In genomic region chr10:53786236-53786635, GRCh38 we compare ENCODE assay signal across 15 cellular contexts.
A peak's percentile ranks its signal among the peaks of the same experiment; 100 is the strongest.
DNase-seq lines count a peak whose midpoint lies in the region; ATAC-seq, FAIRE-seq and TF ChIP-seq lines count a peak whose summit lies in the region.
"Had no signal": no experiment of that assay in that cellular context is flagged by ENCODE, and none has a peak within 500 bp of the region (broad histone marks: within the 10 kb centered on the region; RNA-seq: fewer than 3 reads in every experiment).

No MANE protein-coding gene starts in this region.

- no peak overlapping the region for H3K18ac ChIP-seq in H1 (ENCODE audit: extremely low read depth, low read length)

- no peak overlapping the region for H3K9ac ChIP-seq in MM.1S (ENCODE audit: low read length)
- no peak overlapping the region for H3K9ac ChIP-seq in H1 (replicated peaks in 1 of 4; ENCODE audit: extremely low read depth in 1 of 4, low read depth in 3 of 4, low read length in 3 of 4)

- H2BK15ac ChIP-seq in H1 (ENCODE audit: low read length), result no peak overlapping the region

- H3K79me1 ChIP-seq in H1 (ENCODE audit: low read depth, low read length), result no peaks in the 10 kb centered on the region

- H2BK12ac ChIP-seq in H1 (ENCODE audit: low read depth, low read length), result no peak overlapping the region

- no peak overlapping the region for H3K23ac ChIP-seq in H1 (ENCODE audit: insufficient read length)

- POLR2A ChIA-PET in activated CD4-positive, alpha-beta T cell treated with anti-CD3 and anti-CD28 coated beads, Interleukin-2, amount 10 ng/mL, durations not matched to agents 7 days and 5 days (lab: Charles Lee), result no interaction called here
- POLR2A ChIA-PET in H1 (lab: Charles Lee; ENCODE audit: partially characterized antibody), result no interaction called here

- H3K14ac ChIP-seq in H1 (ENCODE audit: insufficient read length), result no peak overlapping the region

- no peak for TF ChIP-seq POLR2A in H1 (IDR thresholded peaks at IDR 0.05; ENCODE audit: control extremely low read depth in 1 of 2, low read depth in 2 of 2, low read length in 2 of 2)

- no peak for TF ChIP-seq EP300 in H1 (IDR thresholded peaks at IDR 0.05; ENCODE audit: borderline replicate concordance in 1 of 2, low read depth in 2 of 2, low read length in 2 of 2)

- H3K9me3 ChIP-seq in MM.1S (replicated peaks; ENCODE audit: insufficient read depth, low read length), result no peaks in the 10 kb centered on the region
- H3K9me3 ChIP-seq in H1 (ENCODE audit: insufficient read depth in 2 of 2, low read depth in 1 of 2, low read length in 1 of 2), result no peaks in the 10 kb centered on the region

- FAIRE-seq in H1 (lab: Jason Lieb, UNC), result no peak
- FAIRE-seq: astrocyte had no signal

- no peak overlapping the region for H2BK120ac ChIP-seq in H1 (replicated peaks; ENCODE audit: low read depth, low read length)

- H4K5ac ChIP-seq in H1 (ENCODE audit: insufficient read length, low read depth, low read length), result no peak overlapping the region

- H2AFZ ChIP-seq in MM.1S (ENCODE audit: low read length), result no peak overlapping the region
- H2AFZ ChIP-seq in H1 (ENCODE audit: low read length), result no peak overlapping the region

- no peaks in the 10 kb centered on the region for H3K36me3 Mint-ChIP-seq in activated CD4-positive, alpha-beta T cell treated with anti-CD3 and anti-CD28 coated beads, Interleukin-2, amount 10 ng/mL, durations not matched to agents 7 days and 5 days (ENCODE audit: low read depth)
- no peaks in the 10 kb centered on the region for H3K36me3 Mint-ChIP-seq in type B pancreatic cell

- no peak overlapping the region for H4K8ac ChIP-seq in H1 (ENCODE audit: extremely low read depth, insufficient read depth, low read length)

- no peaks in the 10 kb centered on the region for H3K27me3 Mint-ChIP-seq in activated CD4-positive, alpha-beta T cell treated with anti-CD3 and anti-CD28 coated beads, Interleukin-2, amount 10 ng/mL, durations not matched to agents 7 days and 5 days
- H3K27me3 Mint-ChIP-seq in type B pancreatic cell, result no peaks in the 10 kb centered on the region
- H3K27me3 Mint-ChIP-seq in stimulated activated naive CD8-positive, alpha-beta T cell treated with anti-CD3 and anti-CD28 coated beads, Interleukin-15, amount 100 ng/mL, for 72 hours, result no peaks in the 10 kb centered on the region

- no peak overlapping the region for H2BK5ac ChIP-seq in H1 (ENCODE audit: low read depth, low read length)

- H3K9me2 ChIP-seq in MM.1S (replicated peaks; ENCODE audit: insufficient read depth, low read length), result no peaks in the 10 kb centered on the region

- H3K27me3 ChIP-seq in MM.1S (replicated peaks; ENCODE audit: insufficient read depth, low read length) (no peaks in the 10 kb centered on the region), H1 (replicated peaks in 1 of 4; ENCODE audit: control insufficient read depth in 3 of 4, extremely low read depth in 1 of 4, insufficient read depth in 3 of 4, low read length in 3 of 4) (peaks cover 0 to 1% (median 0%) of the 10 kb centered on the region in 4 experiments; a peak in 1 of 7 replicates)
- H3K27me3 ChIP-seq: heart left ventricle, SJSA1 had no signal

- H4K20me1 ChIP-seq in MM.1S (ENCODE audit: insufficient read depth, low read length) (no peaks in the 10 kb centered on the region), H1 (replicated peaks in 1 of 2; ENCODE audit: control insufficient read depth in 1 of 2, insufficient read depth in 2 of 2, low read length in 2 of 2) (no peaks in the 10 kb centered on the region)

- peaks cover 3% of the 10 kb centered on the region for H3K9me3 Mint-ChIP-seq in activated CD4-positive, alpha-beta T cell treated with anti-CD3 and anti-CD28 coated beads, Interleukin-2, amount 10 ng/mL, durations not matched to agents 7 days and 5 days
- no peaks in the 10 kb centered on the region for H3K9me3 Mint-ChIP-seq in type B pancreatic cell
- peaks cover 5 to 15% of the 10 kb centered on the region in 2 donors for H3K9me3 Mint-ChIP-seq in stimulated activated naive CD8-positive, alpha-beta T cell treated with anti-CD3 and anti-CD28 coated beads, Interleukin-15, amount 100 ng/mL, for 72 hours

- H3K4me3 Mint-ChIP-seq in activated CD4-positive, alpha-beta T cell treated with anti-CD3 and anti-CD28 coated beads, Interleukin-2, amount 10 ng/mL, durations not matched to agents 7 days and 5 days, result no peak overlapping the region
- H3K4me3 Mint-ChIP-seq in type B pancreatic cell, result no peak overlapping the region
- no peak overlapping the region for H3K4me3 Mint-ChIP-seq in stimulated activated naive CD8-positive, alpha-beta T cell treated with anti-CD3 and anti-CD28 coated beads, Interleukin-15, amount 100 ng/mL, for 72 hours
- H3K4me3 Mint-ChIP-seq: activated T-helper 1 cell treated with anti-CD3 and anti-CD28 coated beads, Interleukin-12 subunit alpha, Interleukin-12 subunit beta, Interleukin-2, Interleukin-4 antibody, amounts not matched to agents 30 ng/mL and 10 ng/mL and 1 ng/mL, durations not matched to agents 14 hours and 24 hours and 36 hours had no signal

- H3K4me2 ChIP-seq in MM.1S (ENCODE audit: low read depth, low read length) (no peak overlapping the region), H1 (ENCODE audit: insufficient read depth in 1 of 2, low read depth in 2 of 2, low read length in 2 of 2) (no peak overlapping the region)

- no peaks in the 10 kb centered on the region for H3K4me1 Mint-ChIP-seq in activated CD4-positive, alpha-beta T cell treated with anti-CD3 and anti-CD28 coated beads, Interleukin-2, amount 10 ng/mL, durations not matched to agents 7 days and 5 days
- H3K4me1 Mint-ChIP-seq in type B pancreatic cell (ENCODE audit: unreplicated experiment), result no peaks in the 10 kb centered on the region
- no peaks in the 10 kb centered on the region for H3K4me1 Mint-ChIP-seq in stimulated activated naive CD8-positive, alpha-beta T cell treated with anti-CD3 and anti-CD28 coated beads, Interleukin-15, amount 100 ng/mL, for 72 hours

- H3K36me3 ChIP-seq in MM.1S (replicated peaks; ENCODE audit: insufficient read depth, low read length), result no peaks in the 10 kb centered on the region
- no peaks in the 10 kb centered on the region for H3K36me3 ChIP-seq in H1 (ENCODE audit: control insufficient read depth in 2 of 4, insufficient read depth in 4 of 4, low read length in 3 of 4)
- H3K36me3 ChIP-seq: heart left ventricle, SJSA1 had no signal

- H3F3A ChIP-seq in MM.1S (ENCODE audit: insufficient read depth, low read length), result no peaks in the 10 kb centered on the region

- no peak overlapping the region for H2AK5ac ChIP-seq in H1 (ENCODE audit: low read depth, low read length)

- 45% methylated on average over 5 of the region's 5 CpGs; no CpG with 5 or more reads in 1 of the 2 experiments for WGBS in H1 (ENCODE audit: extremely low coverage in 1 of 2, insufficient coverage in 1 of 2, insufficient read length in 1 of 2, insufficient replicate concordance in 2 of 2, low coverage in 1 of 2, low lambda C conversion rate in 2 of 2, missing lambda C conversion rate in 1 of 2), 2 experiments

- ATAC-seq in stimulated activated naive CD8-positive, alpha-beta T cell treated with anti-CD3 and anti-CD28 coated beads, Interleukin-15, amount 100 ng/mL, for 72 hours, result no peak
- ATAC-seq: activated CD4-positive, CD25-positive, alpha-beta regulatory T cell treated with anti-CD3 and anti-CD28 coated beads, Interleukin-2, amount 50 U/mL, for 24 hours; heart left ventricle had no signal

- no peak overlapping the region for H2BK20ac ChIP-seq in H1 (ENCODE audit: low read length)

- no peak overlapping the region for H3K4ac ChIP-seq in H1 (replicated peaks; ENCODE audit: insufficient read length, low read depth, low read length)

- H3K23me2 ChIP-seq in H1 (ENCODE audit: low read depth, low read length), result no peaks in the 10 kb centered on the region

- H3K4me1 ChIP-seq in MM.1S (ENCODE audit: low read length), result no peaks in the 10 kb centered on the region
- no peaks in the 10 kb centered on the region for H3K4me1 ChIP-seq in H1 (replicated peaks in 1 of 4; ENCODE audit: control insufficient read depth in 3 of 4, insufficient read depth in 4 of 4, low read length in 3 of 4)
- H3K4me1 ChIP-seq: heart left ventricle, SJSA1 had no signal

- TF ChIP-seq RAD21 in H1 (IDR thresholded peaks at IDR 0.05 in 1 of 2, conservative IDR thresholded peaks at IDR 0.05 in 1 of 2; ENCODE audit: low read depth in 2 of 2, low read length in 2 of 2), result peak; percentile 47 to 57

- H3K79me2 ChIP-seq in MM.1S (ENCODE audit: low read length), result no peaks in the 10 kb centered on the region
- no peaks in the 10 kb centered on the region for H3K79me2 ChIP-seq in H1 (ENCODE audit: control insufficient read depth in 1 of 2, insufficient read depth in 2 of 2, low read length in 2 of 2)

- H4K91ac ChIP-seq in H1 (replicated peaks; ENCODE audit: insufficient read length, low read length), result no peak overlapping the region

- H3K27ac Mint-ChIP-seq in activated CD4-positive, alpha-beta T cell treated with anti-CD3 and anti-CD28 coated beads, Interleukin-2, amount 10 ng/mL, durations not matched to agents 7 days and 5 days, result no peak overlapping the region
- H3K27ac Mint-ChIP-seq in type B pancreatic cell, result no peak overlapping the region
- H3K27ac Mint-ChIP-seq in stimulated activated naive CD8-positive, alpha-beta T cell treated with anti-CD3 and anti-CD28 coated beads, Interleukin-15, amount 100 ng/mL, for 72 hours, result no peak overlapping the region
- H3K27ac Mint-ChIP-seq: activated T-helper 1 cell treated with anti-CD3 and anti-CD28 coated beads, Interleukin-12 subunit alpha, Interleukin-12 subunit beta, Interleukin-2, Interleukin-4 antibody, amounts not matched to agents 30 ng/mL and 10 ng/mL and 1 ng/mL, durations not matched to agents 14 hours and 24 hours and 36 hours had no signal

- peak; percentile 2 for DNase-seq in activated CD4-positive, alpha-beta T cell treated with anti-CD3 and anti-CD28 coated beads for 48 hours
- DNase-seq in activated CD4-positive, alpha-beta T cell treated with anti-CD3 and anti-CD28 coated beads, Interleukin-2, amount 10 ng/mL, durations not matched to agents 7 days and 5 days, result no peak
- DNase-seq in MM.1S (no peak), H1 (ENCODE audit: low read depth in 1 of 2, low spot score in 2 of 2) (peak in 1 of 2 experiments; percentile 73), type B pancreatic cell (ENCODE audit: extremely low spot score, unreplicated experiment) (no peak), NCI-H1092 treated with DMSO at 0.1 percent for 48 hours (lab: John Stamatoyannopoulos, UW) (no peak), activated T-cell treated with anti-CD3 and anti-CD28 coated beads for 4 hours (no peak)
- no peak for DNase-seq in stimulated activated naive CD8-positive, alpha-beta T cell treated with anti-CD3 and anti-CD28 coated beads, Interleukin-15, amount 100 ng/mL, for 72 hours
- DNase-seq: effector CD4-positive, alpha-beta T cell; heart left ventricle had no signal

- no peak overlapping the region for H3K56ac ChIP-seq in H1 (replicated peaks; ENCODE audit: insufficient read length, low read depth, low read length)

- CTCF ChIA-PET in activated CD4-positive, alpha-beta T cell treated with anti-CD3 and anti-CD28 coated beads, Interleukin-2, amount 10 ng/mL, durations not matched to agents 7 days and 5 days (lab: Charles Lee), result no interaction called here
- CTCF ChIA-PET in H1 (lab: Charles Lee; ENCODE audit: partially characterized antibody), result interaction anchor here (0.6 to 2.4 kb wide), 17 partner anchors 9 to 1068 kb away, joined by 3 to 11 read pairs (median 3); no protein-coding TSS in a partner anchor

- H3K4me3 ChIP-seq in MM.1S (ENCODE audit: low read length), result no peak overlapping the region
- no peak overlapping the region for H3K4me3 ChIP-seq in H1 (ENCODE audit: extremely low read depth in 1 of 4, insufficient read depth in 2 of 4, low read depth in 3 of 4, low read length in 4 of 4)
- H3K4me3 ChIP-seq: heart left ventricle, lung, SJSA1 had no signal

- TF ChIP-seq CTCF in MM.1S (IDR thresholded peaks at IDR 0.05; ENCODE audit: low read length), result peak; percentile 24; the same call in 1 of the 2 replicates
- peak in 2 of 3 experiments; percentile 64 to 80; a peak in 3 of 4 replicates for TF ChIP-seq CTCF in H1 (IDR thresholded peaks at IDR 0.05; ENCODE audit: control extremely low read depth in 1 of 3, insufficient read depth in 1 of 3, low read depth in 1 of 3, low read length in 3 of 3)
- peak; percentile 60 for TF ChIP-seq CTCF in type B pancreatic cell (conservative IDR thresholded peaks at IDR 0.05)

- no peak overlapping the region for H3K27ac ChIP-seq in MM.1S (ENCODE audit: low read length)
- no peak overlapping the region for H3K27ac ChIP-seq in H1 (ENCODE audit: low read depth, low read length)
- H3K27ac ChIP-seq: heart left ventricle, SJSA1 had no signal
